ENCODE assay signal across 35 cellular contexts in genomic region chr20:61391185-61391584, GRCh38.
"Had no signal": no experiment of that assay in that cellular context is flagged by ENCODE, and none has a peak within 500 bp of the region (broad histone marks: within the 10 kb centered on the region; RNA-seq: fewer than 3 reads in every experiment).

No MANE protein-coding gene starts in this region.

- H3K9me3 Mint-ChIP-seq: activated CD4-positive, alpha-beta T cell treated with anti-CD3 and anti-CD28 coated beads, Interleukin-2, amount 10 ng/mL, durations not matched to agents 24 days and 14 days; activated T-helper 17 cell treated with anti-CD3 and anti-CD28 coated beads, Interleukin-2, amount 50 U/mL, for 72 hours; central memory CD8-positive, alpha-beta T cell had no signal

- H3K4me3 Mint-ChIP-seq: activated B cell treated with CpG ODN at 0.5 μM for 24 hours; activated CD4-positive, alpha-beta T cell treated with anti-CD3 and anti-CD28 coated beads, Interleukin-2, amount 10 ng/mL, durations not matched to agents 24 days and 14 days; activated naive CD4-positive, alpha-beta T cell treated with anti-CD3 and anti-CD28 coated beads, Interleukin-2, amount 10 ng/mL, durations not matched to agents 7 days and 5 days; activated naive CD8-positive, alpha-beta T cell treated with anti-CD3 and anti-CD28 coated beads for 36 hours; activated T-cell treated with anti-CD3 and anti-CD28 coated beads, Interleukin-2, amount 50 U/mL, for 4 hours; activated T-helper 17 cell treated with anti-CD3 and anti-CD28 coated beads, Interleukin-2, amount 50 U/mL, for 72 hours; central memory CD8-positive, alpha-beta T cell; IgD-negative memory B cell; T-cell had no signal

- H3K4me3 ChIP-seq: MG63, Peyer's patch had no signal

- H3K4me1 Mint-ChIP-seq: activated B cell treated with CpG ODN at 0.5 μM for 24 hours; activated CD4-positive, alpha-beta T cell treated with anti-CD3 and anti-CD28 coated beads, Interleukin-2, amount 10 ng/mL, durations not matched to agents 24 days and 14 days; activated T-helper 17 cell treated with anti-CD3 and anti-CD28 coated beads, Interleukin-2, amount 50 U/mL, for 72 hours; central memory CD8-positive, alpha-beta T cell; IgD-negative memory B cell; T-cell had no signal

- H3K36me3 ChIP-seq: MG63, Peyer's patch had no signal

- H3K27ac Mint-ChIP-seq: activated B cell treated with CpG ODN at 0.5 μM for 24 hours; activated CD4-positive, alpha-beta T cell treated with anti-CD3 and anti-CD28 coated beads, Interleukin-2, amount 10 ng/mL, durations not matched to agents 24 days and 14 days; activated naive CD4-positive, alpha-beta T cell treated with anti-CD3 and anti-CD28 coated beads, Interleukin-2, amount 10 ng/mL, durations not matched to agents 7 days and 5 days; activated naive CD8-positive, alpha-beta T cell treated with anti-CD3 and anti-CD28 coated beads for 36 hours; activated T-helper 17 cell treated with anti-CD3 and anti-CD28 coated beads, Interleukin-2, amount 50 U/mL, for 72 hours; IgD-negative memory B cell; T-cell had no signal

- H3K4me1 ChIP-seq: Peyer's patch had no signal

- H3K27me3 ChIP-seq: Peyer's patch had no signal

- FAIRE-seq: bronchial epithelial cell, TTC549 had no signal

- H3K36me3 Mint-ChIP-seq: activated naive CD4-positive, alpha-beta T cell treated with anti-CD3 and anti-CD28 coated beads, Interleukin-2, amount 10 ng/mL, durations not matched to agents 7 days and 5 days; activated naive CD8-positive, alpha-beta T cell treated with anti-CD3 and anti-CD28 coated beads for 36 hours; IgD-negative memory B cell; T-cell had no signal

- H3K9ac ChIP-seq: KMS-11 had no signal

- H3K9me3 ChIP-seq: MG63, Peyer's patch had no signal

- H3K27ac ChIP-seq: KMS-11, Peyer's patch, RWPE1 had no signal

- H3K27me3 Mint-ChIP-seq: activated B cell treated with CpG ODN at 0.5 μM for 24 hours; activated CD4-positive, alpha-beta T cell treated with anti-CD3 and anti-CD28 coated beads, Interleukin-2, amount 10 ng/mL, durations not matched to agents 24 days and 14 days; activated naive CD4-positive, alpha-beta T cell treated with anti-CD3 and anti-CD28 coated beads, Interleukin-2, amount 10 ng/mL, durations not matched to agents 7 days and 5 days; central memory CD8-positive, alpha-beta T cell had no signal

- DNase-seq: activated B cell treated with CpG ODN at 0.5 μM for 24 hours; activated CD4-positive, alpha-beta T cell treated with anti-CD3 and anti-CD28 coated beads for 1 hour; activated CD4-positive, alpha-beta T cell treated with anti-CD3 and anti-CD28 coated beads, Interleukin-2, amount 10 ng/mL, durations not matched to agents 24 days and 14 days; activated CD4-positive, alpha-beta T cell treated with anti-CD3 and anti-CD28 coated beads, Interleukin-2, amount 50 U/mL, for 48 hours; activated CD8-positive, alpha-beta memory T cell treated with anti-CD3 and anti-CD28 coated beads for 24 hours; activated gamma-delta T cell treated with Interleukin-2 at 50 U/mL for 16 hours; activated naive CD4-positive, alpha-beta T cell treated with anti-CD3 and anti-CD28 coated beads, Interleukin-2, amount 10 ng/mL, durations not matched to agents 7 days and 5 days; activated naive CD8-positive, alpha-beta T cell treated with anti-CD3 and anti-CD28 coated beads for 36 hours; activated T-cell treated with anti-CD3 and anti-CD28 coated beads, Interleukin-2, amount 50 U/mL, for 4 hours; MG63; MV-4-11; NCI-H1092 treated with DMSO at 0.1 percent for 48 hours; NCI-H1417 treated with DMSO at 0.1 percent for 48 hours; NCI-H1694; NCI-H2029; NCI-H2107; NCI-H2171 treated with DMSO at 0.1 percent for 48 hours; NCI-H345; NCI-H510A; NCI-H526 treated with DMSO at 0.1 percent for 48 hours; NCI-H82; NK-92 treated with Interleukin-12 subunit alpha and Interleukin-12 subunit beta, amount 100 ng/mL, for 24 hours; OCI-M1; Peyer's patch; SIG-M5; T-cell; T-helper 2 cell; T1000 had no signal

- H3K4me2 ChIP-seq: KMS-11 had no signal
